In genomic region chr2:173090973-173091660, GRCh38 we compare ENCODE assay signal across 1 cellular context.
TF ChIP-seq lines count a peak whose summit lies in the region.

No MANE protein-coding gene starts in this region.

TF ChIP-seq in K562, 482 proteins besides CTCF, POLR2A, EP300 and RAD21 (continued from another document):
- TF ChIP-seq RBM25 (IDR thresholded peaks at IDR 0.05; ENCODE audit: low read depth, low read length, severe bottlenecking): no peak
